In the genomic region with DNA sequence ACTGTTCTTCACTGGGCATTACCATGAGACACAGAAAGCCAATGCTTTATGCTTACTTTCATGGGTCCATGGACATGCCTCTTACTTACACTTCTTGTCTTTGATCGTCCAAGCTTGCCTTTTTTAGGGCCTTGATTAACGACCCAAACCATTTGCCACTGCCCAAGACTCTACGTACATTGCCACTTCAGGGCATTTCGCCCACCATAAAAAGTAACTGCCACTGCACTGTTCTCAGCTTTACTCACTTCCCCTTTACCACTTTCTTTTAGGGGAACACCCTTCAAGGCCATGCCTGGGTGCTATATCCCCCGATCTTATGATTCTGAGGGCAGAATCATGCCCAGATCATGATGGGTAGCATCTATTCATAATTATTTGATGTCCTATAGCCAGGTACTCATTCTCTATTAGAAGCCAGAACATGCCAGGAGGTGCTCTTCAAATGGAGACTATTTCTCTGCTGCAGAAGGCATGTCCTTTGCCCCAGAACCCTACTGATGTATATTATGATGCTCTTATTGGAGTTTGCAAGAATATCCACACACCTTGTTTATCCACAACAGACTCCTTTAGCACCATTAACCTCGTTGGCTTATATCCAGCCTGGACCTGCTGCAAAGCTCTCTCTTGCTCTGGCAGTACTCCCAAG, we compare ENCODE assay signal across 12 cellular contexts.
DNase-seq lines count a peak whose midpoint lies in the region; ATAC-seq, FAIRE-seq and TF ChIP-seq lines count a peak whose summit lies in the region.
"Had no signal": no experiment of that assay in that cellular context is flagged by ENCODE, and none has a peak within 500 bp of the region (broad histone marks: within the 10 kb centered on the region; RNA-seq: fewer than 3 reads in every experiment).

No MANE protein-coding gene starts in this region.

- H3K18ac ChIP-seq in H9 (ENCODE audit: insufficient read length, low read depth, low read length) = no peak overlapping the region

- no peaks in the 10 kb centered on the region for H3K9me3 Mint-ChIP-seq in H9
- H3K9me3 Mint-ChIP-seq: activated CD4-positive, alpha-beta memory T cell treated with anti-CD3 and anti-CD28 coated beads for 36 hours; activated naive CD8-positive, alpha-beta T cell treated with anti-CD3 and anti-CD28 coated beads, Interleukin-2, amount 50 U/mL, for 24 hours had no signal

- H3K23me2 ChIP-seq in H9 (ENCODE audit: insufficient read length, low read depth, low read length, poor library complexity, severe bottlenecking) = no peaks in the 10 kb centered on the region

- no peaks in the 10 kb centered on the region for H3K27me3 ChIP-seq in H9 (ENCODE audit: insufficient read depth, low read length)
- H3K27me3 ChIP-seq: BLaER1 had no signal

- H3K23ac ChIP-seq in H9 (ENCODE audit: insufficient read length, low read depth, low read length) = no peak overlapping the region

- H3K36me3 Mint-ChIP-seq in H9 (ENCODE audit: insufficient read depth in 1 of 3, low read depth in 3 of 3) = no peaks in the 10 kb centered on the region
- H3K36me3 Mint-ChIP-seq: activated CD4-positive, alpha-beta memory T cell treated with anti-CD3 and anti-CD28 coated beads for 36 hours had no signal

- no CpG with 5 or more reads among the region's 6 CpGs for WGBS in H9 (ENCODE audit: extremely low coverage, insufficient read length, low lambda C conversion rate)

- peaks cover 6 to 8% of the 10 kb centered on the region in 2 experiments; a peak in 3 of 4 replicates for H3K4me1 Mint-ChIP-seq in H9

- H2BK12ac ChIP-seq in H9 (ENCODE audit: insufficient read length, low read depth, low read length) = no peak overlapping the region

- no peaks in the 10 kb centered on the region for H3K9me3 ChIP-seq in H9 (ENCODE audit: control insufficient read depth, low read depth, low read length)
- H3K9me3 ChIP-seq: BLaER1 had no signal

- H3K27ac Mint-ChIP-seq in H9 = no peak overlapping the region
- H3K27ac Mint-ChIP-seq: activated CD4-positive, alpha-beta memory T cell treated with anti-CD3 and anti-CD28 coated beads for 36 hours; activated naive CD8-positive, alpha-beta T cell treated with anti-CD3 and anti-CD28 coated beads, Interleukin-2, amount 50 U/mL, for 24 hours had no signal

- no peak overlapping the region for H2BK5ac ChIP-seq in H9 (ENCODE audit: insufficient read length, low read length)

- H4K8ac ChIP-seq in H9 (replicated peaks; ENCODE audit: insufficient read length, low read depth, low read length) = no peak overlapping the region

- no peak overlapping the region for H2BK120ac ChIP-seq in H9 (ENCODE audit: low read depth, low read length, poor library complexity, severe bottlenecking)

- no peak overlapping the region for H2BK15ac ChIP-seq in H9 (ENCODE audit: low read depth, low read length)

- no peak overlapping the region for H2AK5ac ChIP-seq in H9 (ENCODE audit: insufficient read length, low read length)

- ATAC-seq in GM18505 (IDR thresholded peaks at IDR 0.05; ENCODE audit: unreplicated experiment) (peak; percentile 90), GM19463 (IDR thresholded peaks at IDR 0.05; ENCODE audit: unreplicated experiment) (peak; percentile 79), HG02943 (IDR thresholded peaks at IDR 0.05; ENCODE audit: low read depth, unreplicated experiment) (peak; percentile 78), HG03039 (IDR thresholded peaks at IDR 0.05; ENCODE audit: unreplicated experiment) (no peak)
- ATAC-seq: right cardiac atrium had no signal

- H3K79me2 ChIP-seq in H9 (ENCODE audit: insufficient read depth, low read length) = no peaks in the 10 kb centered on the region

- no peaks in the 10 kb centered on the region for H4K20me1 ChIP-seq in H9 (ENCODE audit: control insufficient read depth, insufficient read depth, insufficient read length)
- H4K20me1 ChIP-seq: BLaER1 had no signal

- no peak overlapping the region for H3K27ac ChIP-seq in H9 (ENCODE audit: insufficient read length, low read depth, low read length)
- H3K27ac ChIP-seq: BLaER1 had no signal

- no peak overlapping the region for H4K91ac ChIP-seq in H9 (ENCODE audit: insufficient read length, low read depth, low read length)

- H4K5ac ChIP-seq in H9 (ENCODE audit: insufficient read length, low read depth, low read length) = no peak overlapping the region

- H2BK20ac ChIP-seq in H9 (ENCODE audit: low read depth, low read length, poor library complexity, severe bottlenecking) = no peak overlapping the region

- no peak overlapping the region for H3K4me2 ChIP-seq in H9 (ENCODE audit: insufficient read depth, insufficient read length, low read length)
- H3K4me2 ChIP-seq: BLaER1 had no signal

- no peak overlapping the region for H3T11ph ChIP-seq in H9 (ENCODE audit: low read length)

- no peaks in the 10 kb centered on the region; the same call in 1 of the 2 replicates for H3K27me3 Mint-ChIP-seq in H9 (ENCODE audit: low read depth)

- H3K4ac ChIP-seq in H9 (ENCODE audit: low read depth, low read length) = no peak overlapping the region

- H3K4me3 Mint-ChIP-seq in H9 = no peak overlapping the region
- H3K4me3 Mint-ChIP-seq: activated CD4-positive, alpha-beta memory T cell treated with anti-CD3 and anti-CD28 coated beads for 36 hours; activated naive CD8-positive, alpha-beta T cell treated with anti-CD3 and anti-CD28 coated beads, Interleukin-2, amount 50 U/mL, for 24 hours had no signal

- no peak for TF ChIP-seq CTCF in H9 (conservative IDR thresholded peaks at IDR 0.05)

- FAIRE-seq in HTR-8/SVneo (lab: Jason Lieb, UNC) = no peak

- peak; percentile 24 to 35 for DNase-seq in NOMO-1 (lab: John Stamatoyannopoulos, UW; ENCODE audit: unreplicated experiment in 2 of 2)
- no peak for DNase-seq in NCI-H146 treated with DMSO at 0.1 percent for 48 hours (lab: John Stamatoyannopoulos, UW; ENCODE audit: unreplicated experiment)
- DNase-seq in HTR-8/SVneo (ENCODE audit: insufficient read length, low spot score) = no peak
- no peak for DNase-seq in H9
- DNase-seq: activated CD4-positive, alpha-beta memory T cell treated with anti-CD3 and anti-CD28 coated beads for 36 hours; activated naive CD8-positive, alpha-beta T cell treated with anti-CD3 and anti-CD28 coated beads, Interleukin-2, amount 50 U/mL, for 24 hours; right cardiac atrium had no signal

- H2AFZ ChIP-seq in H9 (ENCODE audit: low read length) = no peak overlapping the region

- no peak overlapping the region for H3K56ac ChIP-seq in H9 (ENCODE audit: insufficient read length, low read depth, low read length)

- TF ChIP-seq POLR2A in GM18505 (IDR thresholded peaks at IDR 0.05; ENCODE audit: borderline replicate concordance, extremely low read depth, insufficient read depth, insufficient read length) = no peak

- H3K79me1 ChIP-seq in H9 (ENCODE audit: insufficient read depth, low read depth, low read length, poor library complexity, severe bottlenecking) = no peaks in the 10 kb centered on the region

- H3K14ac ChIP-seq in H9 (ENCODE audit: insufficient read depth, low read length) = no peak overlapping the region

- H3K4me1 ChIP-seq in H9 (ENCODE audit: insufficient read depth, low read length) = no peaks in the 10 kb centered on the region
- H3K4me1 ChIP-seq: BLaER1 had no signal

- H3K9ac ChIP-seq in H9 (ENCODE audit: extremely low read depth, insufficient read length, low read length) = no peak overlapping the region
- H3K9ac ChIP-seq: BLaER1 had no signal

Comparison
In these comparisons a context has a peak if more than half of its experiments do, and no peak if none do; other contexts are left out.
1. DNase-seq: peak in NOMO-1 (2 of 2); none in NCI-H146 treated with DMSO at 0.1 percent for 48 hours (single experiment), HTR-8/SVneo (single experiment) and H9 (single experiment).